ENCODE assay signal across 8 cellular contexts in the genomic region with DNA sequence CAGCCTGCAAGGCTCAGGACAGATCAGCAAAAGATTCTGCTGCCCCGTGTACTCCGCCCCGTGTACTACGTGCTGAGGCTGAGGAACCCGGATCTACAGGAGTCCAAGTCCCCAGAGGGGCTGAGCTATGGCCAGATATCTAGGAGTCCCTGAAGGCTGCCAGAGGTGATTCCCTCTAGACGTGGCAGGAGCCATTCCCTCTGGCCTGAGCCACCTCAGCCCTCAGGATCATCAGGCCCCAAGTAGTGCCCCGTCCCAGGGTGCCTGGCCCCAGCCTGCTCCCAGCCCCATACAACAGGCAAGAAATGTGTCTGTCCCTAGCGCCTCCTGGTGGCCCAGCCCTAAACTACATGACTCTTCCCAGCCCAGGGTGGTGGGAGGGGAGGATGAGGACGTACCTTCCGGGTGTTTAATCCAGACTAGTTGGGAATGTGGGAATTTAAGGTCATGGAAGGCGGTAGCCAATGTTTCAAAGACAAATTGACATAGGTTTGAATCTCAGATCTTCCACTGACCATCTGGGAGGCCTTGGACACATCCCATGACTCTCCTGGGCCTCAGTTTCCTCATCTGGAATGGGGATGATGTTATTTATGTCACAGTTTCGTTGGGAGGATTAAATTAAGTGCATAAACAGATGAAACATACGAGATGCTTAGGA. TPM values are rescaled to one million over a fixed set of nuclear protein-coding genes. Genes with fewer than 3 reads are reported as not detected.
DNase-seq lines count a peak whose midpoint lies in the region; ATAC-seq and TF ChIP-seq lines count a peak whose summit lies in the region.

No MANE protein-coding gene starts in this region.

- TF ChIP-seq CTCF in WERI-Rb-1 (IDR thresholded peaks at IDR 0.05; ENCODE audit: low read depth, low read length) (peak; percentile 85), kidney epithelial cell (IDR thresholded peaks at IDR 0.05; ENCODE audit: insufficient read depth, low read length, poor library complexity, severe bottlenecking) (peak; percentile 93)

- H3K4me3 ChIP-seq in WERI-Rb-1 (ENCODE audit: low read depth, low read length) = no peak overlapping the region
- no peak overlapping the region for H3K4me3 ChIP-seq in kidney epithelial cell (ENCODE audit: low read depth, low read length)

- no peak overlapping the region; the same call in 1 of the 2 replicates for H3K27ac ChIP-seq in WERI-Rb-1

- H3K36me3 ChIP-seq in WERI-Rb-1 = no peaks in the 10 kb centered on the region
- H3K36me3 ChIP-seq in kidney epithelial cell (ENCODE audit: control insufficient read depth, insufficient read depth, low read length) = no peaks in the 10 kb centered on the region

- peak; percentile 89 for DNase-seq in CD1c-positive myeloid dendritic cell (ENCODE audit: extremely low spot score)
- DNase-seq in H4 (ENCODE audit: low spot score) = peak; percentile 67
- DNase-seq in NCI-H1930 (lab: John Stamatoyannopoulos, UW) = peak; percentile 21 to 73
- DNase-seq in WERI-Rb-1 = peak; percentile 92
- DNase-seq in T47D (ENCODE audit: low read depth in 1 of 2, low spot score in 1 of 2) = peak; percentile 58 to 91
- DNase-seq in kidney epithelial cell (ENCODE audit: low read depth) = no peak
- peak; percentile 61 to 83 (median 70) for DNase-seq in stimulated activated CD4-positive, alpha-beta T cell treated with anti-CD3 and anti-CD28 coated beads, Interleukin-1b, Interleukin-23, amount 100 ng/mL, for 24 hours (ENCODE audit: low read depth in 4 of 4, low spot score in 1 of 4)

- in situ Hi-C loops in T47D (cut with HindIII; ENCODE audit: low pct_unique_long_range_greater_than_20kb, low sequenced_read_pairs) = no loop called here

- H3K27me3 ChIP-seq in WERI-Rb-1 (ENCODE audit: insufficient read depth, low read depth, severe bottlenecking) = no peaks in the 10 kb centered on the region
- no peaks in the 10 kb centered on the region for H3K27me3 ChIP-seq in kidney epithelial cell (ENCODE audit: control insufficient read depth, insufficient read depth, low read length)

- no peak for ATAC-seq in GM19463 (IDR thresholded peaks at IDR 0.05; ENCODE audit: unreplicated experiment)

- H3K9me3 ChIP-seq in WERI-Rb-1 (ENCODE audit: severe bottlenecking) = no peaks in the 10 kb centered on the region

RNA-seq across cellular contexts. Expression of a gene that starts 49.4 kb away (rescaled TPM):
- 22.8 TPM in 2 replicates for total RNA-seq in H4 (2014; rRNA removed; shearing (Covaris generic))
- 36.7 and 36.9 TPM in 2 replicates for total RNA-seq in kidney epithelial cell
